In genomic region chr15:100075284-100075683, GRCh38 we compare ENCODE assay signal across 25 cellular contexts.
"Had no signal": no experiment of that assay in that cellular context is flagged by ENCODE, and none has a peak within 500 bp of the region (broad histone marks: within the 10 kb centered on the region; RNA-seq: fewer than 3 reads in every experiment).

No MANE protein-coding gene starts in this region.

- H3K36me3 ChIP-seq: esophagus muscularis mucosa, gastroesophageal sphincter, heart left ventricle, left lung, lower lobe of right lung, neutrophil, pancreas, sigmoid colon, spleen, tibial artery had no signal

- H3K4me1 ChIP-seq: esophagus muscularis mucosa, gastroesophageal sphincter, left lung, lower lobe of right lung, sigmoid colon, spleen, testis, tibial artery had no signal

- ATAC-seq: foreskin keratinocyte; gastroesophageal sphincter; left lung; lower lobe of right lung; natural killer cell treated with Interleukin-12 subunit alpha and Interleukin-12 subunit beta and Interleukin-15 and Interleukin-18, amount 100 ng/mL, for 72 hours; stimulated activated memory B cell treated with anti-CD40 and anti-IgM and Interleukin-4, amounts not matched to agents 10 μg/mL and 1 μg/mL and 100 μg/mL, for 72 hours; stimulated activated naive CD8-positive, alpha-beta T cell treated with anti-CD3 and anti-CD28 coated beads, Interleukin-15, Interleukin-2, amounts not matched to agents 100 U/mL and 50 U/mL, for 24 hours had no signal

- DNase-seq: dermis blood vessel endothelial cell; effector memory CD4-positive, alpha-beta T cell; foreskin keratinocyte; heart left ventricle; left cardiac atrium; left lung; lower lobe of right lung; naive B cell; pancreas; retina; sigmoid colon; spleen; stimulated activated CD4-positive, alpha-beta T cell treated with anti-CD3 and anti-CD28 coated beads, Interleukin-4, amount 100 ng/mL, for 4 hours; stimulated activated naive CD8-positive, alpha-beta T cell treated with anti-CD3 and anti-CD28 coated beads, Interleukin-15, Interleukin-2, amounts not matched to agents 100 U/mL and 50 U/mL, for 24 hours; substantia nigra; testis; tibial artery had no signal

- H3K4me3 ChIP-seq: coronary artery, esophagus muscularis mucosa, gastroesophageal sphincter, heart left ventricle, hepatocyte, left lung, lower lobe of right lung, pancreas, sigmoid colon, skin epidermis, spleen, testis, tibial artery had no signal

- H3K27me3 ChIP-seq: esophagus muscularis mucosa, foreskin keratinocyte, gastroesophageal sphincter, heart left ventricle, hepatocyte, left lung, neutrophil, pancreas, sigmoid colon, spleen, testis, tibial artery had no signal

- H3K27ac ChIP-seq: coronary artery, esophagus muscularis mucosa, foreskin keratinocyte, gastroesophageal sphincter, heart left ventricle, hepatocyte, left lung, lower lobe of right lung, neutrophil, pancreas, sigmoid colon, skin epidermis, spleen, testis, tibial artery had no signal

- H3K9me3 ChIP-seq: esophagus muscularis mucosa, gastroesophageal sphincter, left lung, lower lobe of right lung, neutrophil, pancreas, sigmoid colon, testis, tibial artery had no signal
